1 cellular context compared by ENCODE assay signal in genomic region chr3:151819910-151820309, GRCh38.
TF ChIP-seq lines count a peak whose summit lies in the region.

No MANE protein-coding gene starts in this region.

TF ChIP-seq in K562, 482 proteins besides CTCF, POLR2A, EP300 and RAD21:
- TF ChIP-seq KLF16 (IDR thresholded peaks at IDR 0.05) (peak; percentile 34; the same call in 1 of the 2 replicates), CCNT2 (IDR thresholded peaks at IDR 0.05; ENCODE audit: borderline replicate concordance, extremely low read depth, insufficient read length, low read depth, low read length) (peak; percentile 53), MYBL2 (IDR thresholded peaks at IDR 0.05; ENCODE audit: low read depth) (no peak), MYBL2 (CRISPR knock-in tag; IDR thresholded peaks at IDR 0.05; ENCODE audit: borderline replicate concordance) (no peak), GATA2 (CRISPR knock-in tag; IDR thresholded peaks at IDR 0.05) (peak; percentile 18; the same call in 1 of the 2 replicates), STAT5A (IDR thresholded peaks at IDR 0.05; ENCODE audit: borderline replicate concordance, low read length) (peak; percentile 60), HDAC1 (IDR thresholded peaks at IDR 0.05) (peak in 1 of 2 experiments; percentile 51; a peak in 1 of 4 replicates), TAL1 (IDR thresholded peaks at IDR 0.05) (peak; percentile 86), NFE2 (IDR thresholded peaks at IDR 0.05; ENCODE audit: low read depth) (peak; percentile 49; the same call in 1 of the 2 replicates), HMBOX1 (IDR thresholded peaks at IDR 0.05) (0 out of 2 replicates have a peak, but pooled peaks have one; percentile 16), CBFA2T2 (conservative IDR thresholded peaks at IDR 0.05) (peak; percentile 90), DIDO1 (tag; IDR thresholded peaks at IDR 0.05; ENCODE audit: low read depth) (no peak), ZBTB1 (CRISPR knock-in tag; IDR thresholded peaks at IDR 0.05; ENCODE audit: borderline replicate concordance, low read depth) (no peak), DPF2 (IDR thresholded peaks at IDR 0.05) (peak; percentile 82), TRIM24 (IDR thresholded peaks at IDR 0.05) (peak; percentile 71 to 77; a peak in 3 of 4 replicates), TCF3 (CRISPR knock-in tag; IDR thresholded peaks at IDR 0.05) (peak; percentile 50; the same call in 1 of the 2 replicates), ZNF444 (CRISPR knock-in tag; IDR thresholded peaks at IDR 0.05) (no peak), FOXK2 (conservative IDR thresholded peaks at IDR 0.05 in 1 of 2, IDR thresholded peaks at IDR 0.05 in 1 of 2; ENCODE audit: low read depth in 2 of 2) (0 out of 4 replicates have a peak, but pooled peaks of 1 of the 2 experiments have one; percentile 13), NFIC (IDR thresholded peaks at IDR 0.05) (peak; percentile 73), NCOR1 (IDR thresholded peaks at IDR 0.05) (peak; percentile 83), TEAD4 (IDR thresholded peaks at IDR 0.05; ENCODE audit: low read length) (peak; percentile 89), TEAD4 (CRISPR knock-in tag; IDR thresholded peaks at IDR 0.05; ENCODE audit: borderline replicate concordance) (no peak), ARID1B (IDR thresholded peaks at IDR 0.05) (peak; percentile 90), GATAD2B (IDR thresholded peaks at IDR 0.05; ENCODE audit: borderline replicate concordance) (peak; percentile 51; the same call in 1 of the 2 replicates), MTA2 (IDR thresholded peaks at IDR 0.05; ENCODE audit: low read depth) (peak; percentile 76), PTBP1 (IDR thresholded peaks at IDR 0.05; ENCODE audit: low read depth, low read length) (no peak), PML (IDR thresholded peaks at IDR 0.05; ENCODE audit: low read length) (0 out of 2 replicates have a peak, but pooled peaks have one; percentile 38), SPI1 (IDR thresholded peaks at IDR 0.05; ENCODE audit: borderline replicate concordance, low read depth, low read length) (peak; percentile 15; the same call in 1 of the 2 replicates), POLR2AphosphoS5 (IDR thresholded peaks at IDR 0.05; ENCODE audit: control insufficient read depth, insufficient read depth, low read depth, low read length) (peak; percentile 59; the same call in 1 of the 2 replicates), FOXM1 (IDR thresholded peaks at IDR 0.05; ENCODE audit: low read depth) (peak; percentile 31; the same call in 1 of the 2 replicates), FOXM1 (CRISPR knock-in tag; IDR thresholded peaks at IDR 0.05; ENCODE audit: low read depth) (no peak), PRDM10 (IDR thresholded peaks at IDR 0.05; ENCODE audit: partially characterized antibody) (peak; percentile 64), CBFA2T3 (IDR thresholded peaks at IDR 0.05) (peak; percentile 94), ZFP91 (CRISPR knock-in tag; IDR thresholded peaks at IDR 0.05) (no peak), SMARCE1 (IDR thresholded peaks at IDR 0.05) (peak; percentile 54; the same call in 1 of the 2 replicates), KDM1A (IDR thresholded peaks at IDR 0.05) (peak; percentile 79 to 89), LEF1 (IDR thresholded peaks at IDR 0.05) (peak; percentile 59; the same call in 1 of the 2 replicates), SUPT5H (IDR thresholded peaks at IDR 0.05) (no peak), ZNF280A (IDR thresholded peaks at IDR 0.05; ENCODE audit: low read depth, partially characterized antibody) (no peak), SOX6 (IDR thresholded peaks at IDR 0.05) (peak; percentile 45; the same call in 1 of the 2 replicates), SMARCA4 (IDR thresholded peaks at IDR 0.05) (peak; percentile 80), HDAC2 (IDR thresholded peaks at IDR 0.05) (0 out of 2 replicates have a peak, but pooled peaks have one; percentile 33), HINFP (tag; conservative IDR thresholded peaks at IDR 0.05; ENCODE audit: low read depth) (no peak), ZNF316 (IDR thresholded peaks at IDR 0.05) (peak; percentile 57)
